In genomic region chr3:58962040-58962651, GRCh38 we compare ENCODE assay signal across 1 cellular context.
TF ChIP-seq lines count a peak whose summit lies in the region.

No MANE protein-coding gene starts in this region.

TF ChIP-seq in GM23338, 12 proteins besides CTCF, POLR2A, EP300 and RAD21:
- no peak for TF ChIP-seq REST (IDR thresholded peaks at IDR 0.05; ENCODE audit: unreplicated experiment)
- no peak for TF ChIP-seq POLR2AphosphoS5 (IDR thresholded peaks at IDR 0.05; ENCODE audit: low read depth)
- TF ChIP-seq EZH2 (IDR thresholded peaks at IDR 0.05; ENCODE audit: low read depth, unreplicated experiment), result no peak
- TF ChIP-seq CREB1 (CRISPR knock-in tag; IDR thresholded peaks at IDR 0.05; ENCODE audit: low read depth), result no peak
- TF ChIP-seq JUNB (IDR thresholded peaks at IDR 0.05; ENCODE audit: unreplicated experiment), result no peak
- TF ChIP-seq ETS1 (IDR thresholded peaks at IDR 0.05), result no peak
- no peak for TF ChIP-seq NANOG (IDR thresholded peaks at IDR 0.05; ENCODE audit: borderline replicate concordance)
- TF ChIP-seq EZH2phosphoT487 (IDR thresholded peaks at IDR 0.05; ENCODE audit: unreplicated experiment), result no peak
- no peak for TF ChIP-seq ZNF462 (CRISPR knock-in tag; IDR thresholded peaks at IDR 0.05)
- TF ChIP-seq ZNF331 (CRISPR knock-in tag; IDR thresholded peaks at IDR 0.05; ENCODE audit: low read depth), result no peak
- no peak for TF ChIP-seq ZNF114 (CRISPR knock-in tag; IDR thresholded peaks at IDR 0.05)
